In genomic region chr9:9612270-9612669, GRCh38 we compare ENCODE assay signal across 10 cellular contexts.
DNase-seq lines count a peak whose midpoint lies in the region; ATAC-seq, FAIRE-seq and TF ChIP-seq lines count a peak whose summit lies in the region.
"Had no signal": no experiment of that assay in that cellular context is flagged by ENCODE, and none has a peak within 500 bp of the region (broad histone marks: within the 10 kb centered on the region; RNA-seq: fewer than 3 reads in every experiment).

No MANE protein-coding gene starts in this region.

- H3K36me3 Mint-ChIP-seq in activated naive CD8-positive, alpha-beta T cell treated with anti-CD3 and anti-CD28 coated beads for 36 hours: no peaks in the 10 kb centered on the region
- no peaks in the 10 kb centered on the region for H3K36me3 Mint-ChIP-seq in activated naive CD8-positive, alpha-beta T cell treated with anti-CD3 and anti-CD28 coated beads, Interleukin-2, amount 50 U/mL, for 24 hours (ENCODE audit: low read depth)

- H3K4me1 Mint-ChIP-seq in activated naive CD8-positive, alpha-beta T cell treated with anti-CD3 and anti-CD28 coated beads for 36 hours: no peaks in the 10 kb centered on the region
- H3K4me1 Mint-ChIP-seq in activated naive CD8-positive, alpha-beta T cell treated with anti-CD3 and anti-CD28 coated beads, Interleukin-2, amount 50 U/mL, for 24 hours: peaks cover 11% of the 10 kb centered on the region

- TF ChIP-seq CTCF in transverse colon (IDR thresholded peaks at IDR 0.05) (no peak), D721Med (IDR thresholded peaks at IDR 0.05; ENCODE audit: insufficient read depth, missing control alignments) (no peak)

- H3K27ac ChIP-seq in transverse colon: no peak overlapping the region
- H3K27ac ChIP-seq: A549 had no signal

- no peaks in the 10 kb centered on the region for H3K27me3 Mint-ChIP-seq in activated naive CD8-positive, alpha-beta T cell treated with anti-CD3 and anti-CD28 coated beads for 36 hours
- no peaks in the 10 kb centered on the region for H3K27me3 Mint-ChIP-seq in activated naive CD8-positive, alpha-beta T cell treated with anti-CD3 and anti-CD28 coated beads, Interleukin-2, amount 50 U/mL, for 24 hours
- H3K27me3 Mint-ChIP-seq: dendritic cell treated with granulocyte-macrophage colony-stimulating factor and Interleukin-4, amounts not matched to agents 40 ng/mL and 50 ng/mL, for 4 days had no signal

- no peak for DNase-seq in activated naive CD8-positive, alpha-beta T cell treated with anti-CD3 and anti-CD28 coated beads for 36 hours
- DNase-seq in activated naive CD8-positive, alpha-beta T cell treated with anti-CD3 and anti-CD28 coated beads, Interleukin-2, amount 50 U/mL, for 24 hours: no peak
- DNase-seq in NCI-H345 (lab: John Stamatoyannopoulos, UW) (peak; percentile 78), transverse colon (peak; percentile 7), D721Med (ENCODE audit: insufficient read length, low spot score) (no peak), SIG-M5 (lab: John Stamatoyannopoulos, UW) (no peak)
- no peak for DNase-seq in stimulated activated CD4-positive, alpha-beta T cell treated with anti-CD3 and anti-CD28 coated beads, Interleukin-2, amount 100 ng/mL, for 24 hours

- TF ChIP-seq POLR2A in transverse colon (IDR thresholded peaks at IDR 0.05): no peak

- TF ChIP-seq EP300 in transverse colon (IDR thresholded peaks at IDR 0.05; ENCODE audit: low read depth): no peak

- H3K4me3 ChIP-seq in transverse colon: no peak overlapping the region
- H3K4me3 ChIP-seq: A549 had no signal

- no peaks in the 10 kb centered on the region for H3K36me3 ChIP-seq in transverse colon

- no peaks in the 10 kb centered on the region for H3K4me1 ChIP-seq in transverse colon
- H3K4me1 ChIP-seq: A549 had no signal

- intact Hi-C loops in transverse colon (cut with DNase I; ENCODE audit: low total_unique reads): no loop called here

- WGBS in transverse colon (ENCODE audit: low coverage in 1 of 2), 2 donors: 23 to 34% methylated on average over 2 to 3 of the region's 3 CpGs

- H3K9me3 Mint-ChIP-seq in activated naive CD8-positive, alpha-beta T cell treated with anti-CD3 and anti-CD28 coated beads for 36 hours: peaks cover 1% of the 10 kb centered on the region
- H3K9me3 Mint-ChIP-seq in activated naive CD8-positive, alpha-beta T cell treated with anti-CD3 and anti-CD28 coated beads, Interleukin-2, amount 50 U/mL, for 24 hours: no peaks in the 10 kb centered on the region
- H3K9me3 Mint-ChIP-seq: dendritic cell treated with granulocyte-macrophage colony-stimulating factor and Interleukin-4, amounts not matched to agents 40 ng/mL and 50 ng/mL, for 4 days had no signal

- H3K27ac Mint-ChIP-seq in activated naive CD8-positive, alpha-beta T cell treated with anti-CD3 and anti-CD28 coated beads for 36 hours: peak overlapping the region; percentile 16
- H3K27ac Mint-ChIP-seq in activated naive CD8-positive, alpha-beta T cell treated with anti-CD3 and anti-CD28 coated beads, Interleukin-2, amount 50 U/mL, for 24 hours: no peak overlapping the region
- H3K27ac Mint-ChIP-seq: dendritic cell treated with granulocyte-macrophage colony-stimulating factor and Interleukin-4, amounts not matched to agents 40 ng/mL and 50 ng/mL, for 4 days had no signal

- H3K4me3 Mint-ChIP-seq in activated naive CD8-positive, alpha-beta T cell treated with anti-CD3 and anti-CD28 coated beads for 36 hours: no peak overlapping the region
- no peak overlapping the region for H3K4me3 Mint-ChIP-seq in activated naive CD8-positive, alpha-beta T cell treated with anti-CD3 and anti-CD28 coated beads, Interleukin-2, amount 50 U/mL, for 24 hours
- H3K4me3 Mint-ChIP-seq: dendritic cell treated with granulocyte-macrophage colony-stimulating factor and Interleukin-4, amounts not matched to agents 40 ng/mL and 50 ng/mL, for 4 days had no signal

- no peak for FAIRE-seq in D721Med (lab: Jason Lieb, UNC)
- FAIRE-seq: A549 had no signal

- no peak for ATAC-seq in activated naive CD8-positive, alpha-beta T cell treated with anti-CD3 and anti-CD28 coated beads, Interleukin-2, amount 50 U/mL, for 24 hours
- ATAC-seq in HG03108 (IDR thresholded peaks at IDR 0.05; ENCODE audit: unreplicated experiment): peak; percentile 67
- ATAC-seq: A549 had no signal

- H3K27me3 ChIP-seq in transverse colon: no peaks in the 10 kb centered on the region

- H3K9me3 ChIP-seq in transverse colon: no peaks in the 10 kb centered on the region
- H3K9me3 ChIP-seq: A549 had no signal

- in situ Hi-C loops in transverse colon (cut with MboI; ENCODE audit: low pct_ligation_motif_present in 1 of 4, low pct_unique_long_range_greater_than_20kb in 1 of 4, low sequenced_read_pairs in 3 of 4): loop anchor here in 1 of 4 donors (10.0 kb wide), 1 partner anchor 183 kb away; no protein-coding TSS in a partner anchor

Comparison
In these comparisons a context has a peak if more than half of its experiments do, and no peak if none do; other contexts are left out.
1. DNase-seq: peak in NCI-H345 (single experiment) and transverse colon (single experiment); none in activated naive CD8-positive, alpha-beta T cell treated with anti-CD3 and anti-CD28 coated beads for 36 hours (single experiment), activated naive CD8-positive, alpha-beta T cell treated with anti-CD3 and anti-CD28 coated beads, Interleukin-2, amount 50 U/mL, for 24 hours (single experiment), D721Med (single experiment), SIG-M5 (single experiment) and stimulated activated CD4-positive, alpha-beta T cell treated with anti-CD3 and anti-CD28 coated beads, Interleukin-2, amount 100 ng/mL, for 24 hours (0 of 2).